Comparison of ENCODE assay signal across 39 cellular contexts in genomic region chr20:54037525-54037924, GRCh38. TPM values are rescaled to one million over a fixed set of nuclear protein-coding genes. Genes with fewer than 3 reads are reported as not detected.
DNase-seq lines count a peak whose midpoint lies in the region; ATAC-seq, FAIRE-seq and TF ChIP-seq lines count a peak whose summit lies in the region.
"Had no signal": no experiment of that assay in that cellular context is flagged by ENCODE, and none has a peak within 500 bp of the region (broad histone marks: within the 10 kb centered on the region; RNA-seq: fewer than 3 reads in every experiment).

No MANE protein-coding gene starts in this region.

- RAD21 ChIA-PET in GM12878 (lab: Charles Lee; ENCODE audit: unreplicated experiment), result no interaction called here

- DNase-seq in HepG2 (ENCODE audit: low spot score), result no peak
- no peak for DNase-seq in right lobe of liver
- no peak for DNase-seq in GM12878 (ENCODE audit: low read depth, low spot score)
- no peak for DNase-seq in K562 (ENCODE audit: extremely low read depth in 1 of 4, low spot score in 3 of 4)
- no peak for DNase-seq in memory B cell (ENCODE audit: low spot score in 2 of 2)
- DNase-seq in Calu3, result no peak
- DNase-seq: 8988T; ACHN; AML-193; BE2C; C1 segment of cervical spinal cord; Caco-2; CD4-positive, alpha-beta memory T cell; CD4-positive, alpha-beta T cell; CD4-positive, CD25-positive, alpha-beta regulatory T cell; CD8-positive, alpha-beta memory T cell; CD8-positive, alpha-beta T cell; COR-L47; DMS 273 treated with DMSO at 0.1 percent for 48 hours; DMS153; DMS53; DMS79; DMS79 treated with DMSO at 0.1 percent for 48 hours; DND-41; EL had no signal

- ATAC-seq in HepG2, result no peak
- ATAC-seq in right lobe of liver, result no peak
- ATAC-seq in GM12878, result no peak
- ATAC-seq in K562, result no peak
- ATAC-seq in memory B cell (ENCODE audit: low read depth), result no peak
- ATAC-seq in GM21717 (IDR thresholded peaks at IDR 0.05; ENCODE audit: unreplicated experiment), result no peak
- ATAC-seq in GM18861 (IDR thresholded peaks at IDR 0.05; ENCODE audit: unreplicated experiment), result no peak
- ATAC-seq: A549; CD8-positive, alpha-beta T cell had no signal

- H3K27me3 Mint-ChIP-seq in memory B cell (peaks cover 1% of the 10 kb centered on the region), Calu3 (ENCODE audit: unreplicated experiment) (peaks cover 52% of the 10 kb centered on the region)

- no peaks in the 10 kb centered on the region for H3K36me3 ChIP-seq in HepG2 (replicated peaks in 1 of 2; ENCODE audit: control insufficient read depth in 1 of 2, insufficient read depth in 2 of 2, low read length in 2 of 2)
- no peaks in the 10 kb centered on the region for H3K36me3 ChIP-seq in right lobe of liver
- H3K36me3 ChIP-seq in GM12878 (ENCODE audit: control insufficient read depth in 2 of 2, insufficient read depth in 2 of 2, low read length in 1 of 2), result no peaks in the 10 kb centered on the region
- no peaks in the 10 kb centered on the region for H3K36me3 ChIP-seq in K562 (ENCODE audit: control insufficient read depth, insufficient read depth, low read length)
- H3K36me3 ChIP-seq: BE2C; BLaER1; BLaER1 treated with 17β-estradiol and CSF1 and Interleukin-3, amounts not matched to agents 10 nM and 100 nM had no signal

- H3K27ac ChIP-seq in HepG2 (ENCODE audit: extremely low read length, insufficient read depth, low read length) (no peak overlapping the region), right lobe of liver (no peak overlapping the region), GM12878 (ENCODE audit: control insufficient read depth, insufficient read depth) (no peak overlapping the region), K562 (ENCODE audit: extremely low read depth, low read depth, low read length) (no peak overlapping the region)
- H3K27ac ChIP-seq: 22Rv1; A549; BLaER1; BLaER1 treated with 17β-estradiol and CSF1 and Interleukin-3, amounts not matched to agents 10 nM and 100 nM; C4-2B had no signal

- H3K4me1 Mint-ChIP-seq in memory B cell (no peaks in the 10 kb centered on the region), Calu3 (ENCODE audit: low read depth, unreplicated experiment) (no peaks in the 10 kb centered on the region)
- H3K4me1 Mint-ChIP-seq: B cell; CD14-positive monocyte; CD4-positive, alpha-beta memory T cell; CD8-positive, alpha-beta memory T cell had no signal

- H3K9ac ChIP-seq in HepG2 (ENCODE audit: insufficient read depth, low read depth, low read length) (no peak overlapping the region), GM12878 (ENCODE audit: control insufficient read depth, insufficient read depth, low read length) (no peak overlapping the region), K562 (ENCODE audit: insufficient read depth in 1 of 2, low read depth in 2 of 2, low read length in 2 of 2) (no peak overlapping the region)
- H3K9ac ChIP-seq: BLaER1; BLaER1 treated with 17β-estradiol and CSF1 and Interleukin-3, amounts not matched to agents 10 nM and 100 nM had no signal

- POLR2A ChIA-PET in HepG2 (lab: Yijun Ruan, JAX), result no interaction called here
- POLR2A ChIA-PET in GM12878 (lab: Charles Lee), result no interaction called here
- POLR2A ChIA-PET in K562 (lab: Yijun Ruan, JAX), result interaction anchor here (1.0 kb wide), 1 partner anchor 9 kb away, joined by 3 read pairs; no protein-coding TSS in a partner anchor

- H3K4me3 ChIP-seq in HepG2 (replicated peaks in 1 of 3; ENCODE audit: insufficient read depth in 1 of 3, low read depth in 2 of 3, low read length in 3 of 3), result no peak overlapping the region
- no peak overlapping the region for H3K4me3 ChIP-seq in right lobe of liver
- no peak overlapping the region for H3K4me3 ChIP-seq in GM12878
- no peak overlapping the region for H3K4me3 ChIP-seq in K562
- H3K4me3 ChIP-seq: A549; BLaER1; BLaER1 treated with 17β-estradiol and CSF1 and Interleukin-3, amounts not matched to agents 10 nM and 100 nM had no signal

- H3K27ac Mint-ChIP-seq in memory B cell (peak overlapping the region; percentile 30), Calu3 (ENCODE audit: unreplicated experiment) (no peak overlapping the region)
- H3K27ac Mint-ChIP-seq: B cell; CD4-positive, alpha-beta memory T cell; CD4-positive, alpha-beta T cell; CD8-positive, alpha-beta memory T cell; CD8-positive, alpha-beta T cell had no signal

- CTCF ChIA-PET in HepG2 (lab: Yijun Ruan, JAX; ENCODE audit: low intra/inter-chr PET ratio, low total read pairs), result no interaction called here
- CTCF ChIA-PET in GM12878 (lab: Yijun Ruan, JAX), result interaction anchor here (0.8 to 1.2 kb wide), 2 partner anchors 11 to 24 kb away, joined by 3 read pairs; no protein-coding TSS in a partner anchor
- CTCF ChIA-PET in K562 (lab: Yijun Ruan, JAX; ENCODE audit: low intra/inter-chr PET ratio), result no interaction called here
- CTCF ChIA-PET in Calu3 (lab: Charles Lee), result no interaction called here

- H3K9me1 ChIP-seq in K562 (ENCODE audit: control insufficient read depth, insufficient read depth, low read length), result no peaks in the 10 kb centered on the region

- TF ChIP-seq CTCF in HepG2 (CRISPR knock-in tag; IDR thresholded peaks at IDR 0.05) (no peak), right lobe of liver (IDR thresholded peaks at IDR 0.05) (no peak), GM12878 (IDR thresholded peaks at IDR 0.05 in 2 of 3, conservative IDR thresholded peaks at IDR 0.05 in 1 of 3; ENCODE audit: control insufficient read depth in 2 of 3, extremely low read depth in 1 of 3, insufficient read depth in 1 of 3, low read depth in 3 of 3, low read length in 3 of 3) (no peak), K562 (IDR thresholded peaks at IDR 0.05 in 2 of 3, conservative IDR thresholded peaks at IDR 0.05 in 1 of 3; ENCODE audit: insufficient read depth in 2 of 3, low read depth in 1 of 3, low read length in 3 of 3) (no peak), Calu3 (IDR thresholded peaks at IDR 0.05; ENCODE audit: unreplicated experiment) (no peak)

- H4K20me1 ChIP-seq in HepG2 (ENCODE audit: insufficient read depth, low read length) (no peaks in the 10 kb centered on the region), GM12878 (ENCODE audit: control insufficient read depth, insufficient read depth) (no peaks in the 10 kb centered on the region), K562 (replicated peaks; ENCODE audit: control insufficient read depth, insufficient read depth, low read length) (no peaks in the 10 kb centered on the region)
- H4K20me1 ChIP-seq: BLaER1; BLaER1 treated with 17β-estradiol and CSF1 and Interleukin-3, amounts not matched to agents 10 nM and 100 nM had no signal

- SMC1A ChIA-PET in GM12878 (lab: Charles Lee; ENCODE audit: uncharacterized antibody, unreplicated experiment), result no interaction called here

- H3K4me1 ChIP-seq in HepG2 (ENCODE audit: insufficient read depth, low read length) (no peaks in the 10 kb centered on the region), right lobe of liver (no peaks in the 10 kb centered on the region), GM12878 (ENCODE audit: control insufficient read depth, insufficient read depth, low read length) (no peaks in the 10 kb centered on the region), K562 (replicated peaks in 1 of 2; ENCODE audit: control insufficient read depth in 2 of 2, insufficient read depth in 2 of 2, low read length in 2 of 2) (peaks cover 0 to 3% of the 10 kb centered on the region in 2 experiments; a peak in 2 of 5 replicates)
- H3K4me1 ChIP-seq: A549; BE2C; BLaER1; BLaER1 treated with 17β-estradiol and CSF1 and Interleukin-3, amounts not matched to agents 10 nM and 100 nM; Caco-2 had no signal

- 52% methylated on average over 1 of the region's 1 CpG for WGBS in HepG2 (ENCODE audit: low lambda C conversion rate)
- 74% methylated on average over 1 of the region's 1 CpG for WGBS in right lobe of liver (ENCODE audit: insufficient coverage, low coverage, low lambda C conversion rate, missing lambda C conversion rate)
- WGBS in GM12878 (ENCODE audit: insufficient coverage, insufficient replicate concordance, low lambda C conversion rate, missing lambda C conversion rate), result 88% methylated on average over 1 of the region's 1 CpG
- WGBS in K562 (ENCODE audit: insufficient coverage, low coverage, missing lambda C conversion rate), result 0% methylated on average over 1 of the region's 1 CpG

- H3K4me2 ChIP-seq in HepG2 (ENCODE audit: low read depth, low read length) (no peak overlapping the region), GM12878 (ENCODE audit: control insufficient read depth, insufficient read depth) (no peak overlapping the region), K562 (ENCODE audit: insufficient read depth, low read length) (no peak overlapping the region)
- H3K4me2 ChIP-seq: A549; BLaER1; BLaER1 treated with 17β-estradiol and CSF1 and Interleukin-3, amounts not matched to agents 10 nM and 100 nM had no signal

- H2AFZ ChIP-seq in HepG2 (ENCODE audit: low read length) (no peak overlapping the region), GM12878 (ENCODE audit: control insufficient read depth, low read depth, low read length) (no peak overlapping the region), K562 (ENCODE audit: low read depth, low read length) (no peak overlapping the region)

- H3K27me3 ChIP-seq in HepG2 (ENCODE audit: control insufficient read depth in 1 of 2, insufficient read depth in 2 of 2, low read length in 2 of 2) (no peaks in the 10 kb centered on the region), right lobe of liver (no peaks in the 10 kb centered on the region), GM12878 (replicated peaks in 1 of 2; ENCODE audit: control insufficient read depth in 2 of 2, insufficient read depth in 2 of 2, low read length in 1 of 2) (no peaks in the 10 kb centered on the region), K562 (ENCODE audit: control insufficient read depth in 2 of 2, insufficient read depth in 2 of 2, low read length in 2 of 2) (no peaks in the 10 kb centered on the region)
- H3K27me3 ChIP-seq: BLaER1; BLaER1 treated with 17β-estradiol and CSF1 and Interleukin-3, amounts not matched to agents 10 nM and 100 nM had no signal

- intact Hi-C loops in HepG2 (cut with micrococcal nuclease; ENCODE audit: unreplicated experiment) (no loop called here), right lobe of liver (cut with DNase I) (no loop called here), GM12878 (cut with micrococcal nuclease; ENCODE audit: unreplicated experiment) (no loop called here), K562 (cut with micrococcal nuclease) (no loop called here), Calu3 (cut with micrococcal nuclease; ENCODE audit: unreplicated experiment) (no loop called here)

- H3K79me2 ChIP-seq in HepG2 (ENCODE audit: insufficient read depth, low read length) (no peaks in the 10 kb centered on the region), GM12878 (ENCODE audit: control insufficient read depth, insufficient read depth, low read length) (no peaks in the 10 kb centered on the region), K562 (ENCODE audit: control insufficient read depth, insufficient read depth, low read length) (no peaks in the 10 kb centered on the region)

- peaks cover 4% of the 10 kb centered on the region for H3K36me3 Mint-ChIP-seq in memory B cell
- H3K36me3 Mint-ChIP-seq in Calu3 (ENCODE audit: insufficient read depth, unreplicated experiment), result no peaks in the 10 kb centered on the region
- H3K36me3 Mint-ChIP-seq: CD14-positive monocyte; CD4-positive, alpha-beta memory T cell; CD4-positive, CD25-positive, alpha-beta regulatory T cell; CD8-positive, alpha-beta T cell had no signal

- TF ChIP-seq EP300 in HepG2 (IDR thresholded peaks at IDR 0.05; ENCODE audit: low read depth in 2 of 2, low read length in 2 of 2), result no peak
- TF ChIP-seq EP300 in HepG2 (CRISPR knock-in tag; IDR thresholded peaks at IDR 0.05; ENCODE audit: borderline replicate concordance), result no peak
- TF ChIP-seq EP300 in GM12878 (IDR thresholded peaks at IDR 0.05; ENCODE audit: borderline replicate concordance in 1 of 2, control insufficient read depth in 1 of 2, low read depth in 2 of 2, low read length in 2 of 2), result no peak
- no peak for TF ChIP-seq EP300 in K562 (IDR thresholded peaks at IDR 0.05; ENCODE audit: low read length)

- no peak for FAIRE-seq in HepG2 (lab: Jason Lieb, UNC)
- no peak for FAIRE-seq in GM12878 (lab: Jason Lieb, UNC)
- FAIRE-seq in K562 (lab: Jason Lieb, UNC), result no peak
- FAIRE-seq: A204.1, A549, D721Med had no signal

- in situ Hi-C loops in HepG2 (cut with HindIII; ENCODE audit: extremely low pct_ligation_motif_present, low pct_unique_long_range_greater_than_20kb), result no loop called here
- in situ Hi-C loops in GM12878 (cut with MboI), result no loop called here
- in situ Hi-C loops in K562 (cut with MboI), result no loop called here

- H3K9me3 Mint-ChIP-seq in memory B cell, result peaks cover 6% of the 10 kb centered on the region
- H3K9me3 Mint-ChIP-seq in Calu3 (ENCODE audit: low read depth, unreplicated experiment), result no peaks in the 10 kb centered on the region
- H3K9me3 Mint-ChIP-seq: CD4-positive, alpha-beta T cell had no signal

- TF ChIP-seq RAD21 in HepG2 (CRISPR knock-in tag; IDR thresholded peaks at IDR 0.05) (no peak), GM12878 (IDR thresholded peaks at IDR 0.05; ENCODE audit: insufficient read depth, low read depth, low read length) (no peak), K562 (CRISPR knock-in tag; conservative IDR thresholded peaks at IDR 0.05 in 1 of 2, IDR thresholded peaks at IDR 0.05 in 1 of 2) (no peak)

- no peaks in the 10 kb centered on the region for H3K9me3 ChIP-seq in HepG2 (ENCODE audit: low read length)
- H3K9me3 ChIP-seq in right lobe of liver, result no peaks in the 10 kb centered on the region
- no peaks in the 10 kb centered on the region for H3K9me3 ChIP-seq in GM12878 (replicated peaks; ENCODE audit: control insufficient read depth, insufficient read depth, low read length)
- no peaks in the 10 kb centered on the region; the same call in 1 of the 2 replicates for H3K9me3 ChIP-seq in K562 (replicated peaks; ENCODE audit: control insufficient read depth, insufficient read depth, low read depth, low read length)
- H3K9me3 ChIP-seq: BE2C, Caco-2 had no signal

- H3K4me3 Mint-ChIP-seq in memory B cell (no peak overlapping the region), Calu3 (ENCODE audit: low read depth, unreplicated experiment) (no peak overlapping the region)
- H3K4me3 Mint-ChIP-seq: B cell; CD14-positive monocyte; CD4-positive, alpha-beta memory T cell; CD4-positive, alpha-beta T cell; CD4-positive, CD25-positive, alpha-beta regulatory T cell; CD8-positive, alpha-beta memory T cell; CD8-positive, alpha-beta T cell had no signal

- BruUV-seq in HepG2 (replicated peaks; lab: Mats Ljungman, UMichigan) (no TSS peak), GM12878 (replicated peaks; lab: Mats Ljungman, UMichigan) (no TSS peak), K562 (replicated peaks; lab: Mats Ljungman, UMichigan) (no TSS peak), Calu3 (replicated peaks; lab: Mats Ljungman, UMichigan) (no TSS peak)

- no peak for TF ChIP-seq POLR2A in HepG2 (IDR thresholded peaks at IDR 0.05; ENCODE audit: insufficient read depth in 1 of 2, low read depth in 2 of 2, low read length in 2 of 2)
- TF ChIP-seq POLR2A in right lobe of liver (IDR thresholded peaks at IDR 0.05), result no peak
- no peak for TF ChIP-seq POLR2A in GM12878 (IDR thresholded peaks at IDR 0.05; ENCODE audit: low read depth, low read length)
- no peak for TF ChIP-seq POLR2A in K562 (conservative IDR thresholded peaks at IDR 0.05)

RNA-seq across cellular contexts. Expression of gene BCAS1, which starts 32.9 kb away (rescaled TPM):
- total RNA-seq in HepG2 (2016; rRNA removed; fragmentation: Illumina TruSeq; extraction: Trizol), result 0.67 and 0.91 TPM in 2 replicates
- total RNA-seq in HepG2 (2016; cell fraction: cytosol; rRNA removed; fragmentation: Illumina TruSeq; extraction: Trizol; ENCODE audit: low read depth), result 0.09 and 0.10 TPM in 2 replicates
- 0.43 and 1.0 TPM in 2 replicates for total RNA-seq in HepG2 (2016; cell fraction: insoluble cytoplasmic fraction; rRNA removed; fragmentation: Illumina TruSeq; extraction: Trizol)
- 0.17 and 0.28 TPM in 2 replicates for total RNA-seq in HepG2 (2016; cell fraction: membrane; rRNA removed; fragmentation: Illumina TruSeq; extraction: Trizol)
- total RNA-seq in HepG2 (2016; cell fraction: nucleus; rRNA removed; fragmentation: Illumina TruSeq; extraction: Trizol), result 0.53 and 0.62 TPM in 2 replicates
- 0.55 and 0.95 TPM in 2 replicates for polyA plus RNA-seq in HepG2 (2011; rRNA removed)
- 0.58 and 0.74 TPM in 2 replicates for polyA plus RNA-seq in HepG2 (2011; cell fraction: cytosol; rRNA removed)
- polyA plus RNA-seq in HepG2 (2011; cell fraction: nucleus; rRNA removed), result 1.00 and 1.0 TPM in 2 replicates
- polyA plus RNA-seq in HepG2 (2012), result 0.56 and 1.8 TPM in 2 replicates
- 0.08 TPM in 1 of 2 replicates, not detected in the other for polyA plus RNA-seq in HepG2 (2016; cell fraction: cytosol; fragmentation: Illumina TruSeq; extraction: Trizol; ENCODE audit: low read depth)
- polyA plus RNA-seq in HepG2 (2016; cell fraction: insoluble cytoplasmic fraction; fragmentation: Illumina TruSeq; extraction: Trizol; ENCODE audit: low read depth), result 0.65 and 0.69 TPM in 2 replicates
- 0.12 TPM in 1 of 2 replicates, not detected in the other for polyA plus RNA-seq in HepG2 (2016; cell fraction: membrane; fragmentation: Illumina TruSeq; extraction: Trizol; ENCODE audit: low read depth)
- 0.41 and 0.48 TPM in 2 replicates for polyA plus RNA-seq in HepG2 (2016; cell fraction: nucleus; fragmentation: Illumina TruSeq; extraction: Trizol; ENCODE audit: insufficient read depth, low read depth)
- polyA minus RNA-seq in HepG2 (2011; rRNA and poly(A)+ RNA removed; ENCODE audit: low replicate concordance), result 0.22 TPM in 1 of 2 replicates, not detected in the other
- 0.59 and 0.62 TPM in 2 replicates for polyA minus RNA-seq in HepG2 (2011; cell fraction: cytosol; rRNA and poly(A)+ RNA removed)
- polyA minus RNA-seq in HepG2 (2011; cell fraction: nucleus; rRNA and poly(A)+ RNA removed), result 2.2 and 2.4 TPM in 2 replicates
- total RNA-seq in right lobe of liver, result under 1 TPM in 4 of 6 experiments, not detected in 2; 0.07 to 0.43 (median 0.15) TPM
- total RNA-seq in GM12878 (2013; cell fraction: nucleolus; rRNA removed), result 1.1 and 1.2 TPM in 2 replicates
- 0.45 and 0.54 TPM in 2 replicates for total RNA-seq in GM12878 (2014; rRNA removed)
- total RNA-seq in GM12878 (2014; rRNA removed; fragmentation: Illumina TruSeq; extraction: Trizol), result 0.72 and 0.78 TPM in 2 replicates
- total RNA-seq in GM12878 (2021), result 0.56 TPM in 2 replicates
- 2.0 TPM for polyA plus RNA-seq in GM12878 (2011; ENCODE audit: low read depth)
- polyA plus RNA-seq in GM12878 (2011; rRNA removed), result 0.24 and 0.34 TPM in 2 replicates
- 0.23 and 0.25 TPM in 2 replicates for polyA plus RNA-seq in GM12878 (2011; cell fraction: cytosol; rRNA removed)
- 0.51 and 0.66 TPM in 2 replicates for polyA plus RNA-seq in GM12878 (2011; cell fraction: nucleus; rRNA removed)
- 3.0 and 5.4 TPM in 2 replicates for polyA plus RNA-seq in GM12878 (2012)
- 0.87 and 1.00 TPM in 2 replicates for polyA plus RNA-seq in GM12878 (2014; fragmentation: Illumina TruSeq; extraction: Trizol)
- under 1 TPM; 0.21 to 0.51 TPM for polyA plus RNA-seq in GM12878 (2014; fragmentation: Nextera tagmentation; extraction: Ambion mirVana)
- 0.67 and 0.74 TPM in 2 replicates for polyA plus RNA-seq in GM12878 (2014; rRNA removed)
- polyA plus RNA-seq in GM12878 (2016; fragmentation: Nextera tagmentation; extraction: Ambion mirVana), result 1 to 10 TPM in 1 of 2 experiments, under 1 TPM in 1; 0.54 to 1.4 TPM
- 0.67 and 0.80 TPM in 2 replicates for polyA minus RNA-seq in GM12878 (2011; rRNA and poly(A)+ RNA removed)
- polyA minus RNA-seq in GM12878 (2011; cell fraction: cytosol; rRNA and poly(A)+ RNA removed), result not detected in 2 replicates
- 0.96 and 0.97 TPM in 2 replicates for polyA minus RNA-seq in GM12878 (2011; cell fraction: nucleus; rRNA and poly(A)+ RNA removed)
- 0.58 and 0.92 TPM in 2 replicates for total RNA-seq in K562 (2011; cell fraction: chromatin; rRNA removed; ENCODE audit: low replicate concordance)
- 0.39 and 0.67 TPM in 2 replicates for total RNA-seq in K562 (2011; cell fraction: nucleolus; rRNA removed)
- 0.51 and 0.69 TPM in 2 replicates for total RNA-seq in K562 (2011; cell fraction: nucleoplasm; rRNA removed)
- 1.6 and 1.8 TPM in 2 replicates for total RNA-seq in K562 (2014; rRNA removed)
- total RNA-seq in K562 (2014; rRNA removed; fragmentation: Illumina TruSeq; extraction: Trizol), result 1.1 and 1.5 TPM in 2 replicates
- 0.54 and 0.57 TPM in 2 replicates for total RNA-seq in K562 (2015; rRNA removed; fragmentation: Illumina TruSeq; extraction: Trizol)
- total RNA-seq in K562 (2021), result 0.93 and 1.0 TPM in 2 replicates
- polyA plus RNA-seq in K562 (2011; rRNA removed), result 0.18 and 0.19 TPM in 2 replicates
- 0.07 and 0.15 TPM in 2 replicates for polyA plus RNA-seq in K562 (2011; cell fraction: cytosol; rRNA removed)
- 0.20 and 0.24 TPM in 2 replicates for polyA plus RNA-seq in K562 (2011; cell fraction: nucleus; rRNA removed)
- 0.76 and 1.8 TPM in 2 replicates for polyA plus RNA-seq in K562 (2012)
- polyA plus RNA-seq in K562 (2014; fragmentation: Illumina TruSeq; extraction: Trizol), result 1.3 and 2.3 TPM in 2 replicates
- under 1 TPM; 0.37 to 0.63 TPM for polyA plus RNA-seq in K562 (2014; fragmentation: Nextera tagmentation; extraction: Ambion mirVana)
- polyA plus RNA-seq in K562 (2014; rRNA removed), result 1.0 and 1.1 TPM in 2 replicates
- polyA minus RNA-seq in K562 (2011; rRNA and poly(A)+ RNA removed), result 0.18 and 0.25 TPM in 2 replicates
- not detected in 2 replicates for polyA minus RNA-seq in K562 (2011; cell fraction: cytosol; rRNA and poly(A)+ RNA removed)
- polyA minus RNA-seq in K562 (2011; cell fraction: nucleus; rRNA and poly(A)+ RNA removed), result 0.33 and 0.40 TPM in 2 replicates
- total RNA-seq in Calu3 (2022), result 11.1 and 16.9 TPM in 2 replicates
- total RNA-seq: CD8-positive, alpha-beta T cell; Daoy had no signal
- polyA plus RNA-seq: AG04450, BJ had no signal

Comparison
In these comparisons a context has a peak if more than half of its experiments do, and no peak if none do; other contexts are left out.
1. Of the 241 proteins assayed by ChIP-seq in both HepG2 and K562: peak only in HepG2: none; only in K562: ADNP and KDM1A; in both: none; in neither: 239.